In the genomic region with DNA sequence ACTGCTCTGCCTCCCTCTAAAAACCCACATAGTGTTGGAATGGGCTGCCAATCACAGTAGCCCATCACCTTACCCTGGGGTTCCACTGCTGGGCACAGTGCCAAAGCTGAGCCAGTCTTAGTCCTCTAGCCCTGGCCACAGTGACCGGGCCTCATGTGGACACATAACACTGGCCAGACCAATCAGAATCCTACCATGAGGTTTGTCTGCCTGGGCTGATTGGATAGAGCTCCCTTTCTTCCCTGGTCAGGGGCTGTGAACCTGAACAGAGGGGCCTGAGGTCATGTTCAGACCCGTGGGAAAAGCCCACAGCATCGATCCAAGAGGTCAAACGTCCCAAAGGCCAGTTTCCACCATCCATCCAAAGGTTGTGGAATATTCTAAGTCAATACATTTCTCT, we compare ENCODE assay signal across 19 cellular contexts. TPM values are rescaled to one million over a fixed set of nuclear protein-coding genes. Genes with fewer than 3 reads are reported as not detected.
A peak's percentile ranks its signal among the peaks of the same experiment; 100 is the strongest.
DNase-seq lines count a peak whose midpoint lies in the region; ATAC-seq and TF ChIP-seq lines count a peak whose summit lies in the region.
"Had no signal": no experiment of that assay in that cellular context is flagged by ENCODE, and none has a peak within 500 bp of the region (broad histone marks: within the 10 kb centered on the region; RNA-seq: fewer than 3 reads in every experiment).

No MANE protein-coding gene starts in this region.

- peaks cover 76% of the 10 kb centered on the region for H4K20me1 ChIP-seq in neural progenitor cell (ENCODE audit: low read depth)

- H3K9me3 Mint-ChIP-seq in HFFc6 (no peaks in the 10 kb centered on the region), glutamatergic neuron (ENCODE audit: unreplicated experiment) (peaks cover 7% of the 10 kb centered on the region), neural progenitor cell (peaks cover 10% of the 10 kb centered on the region)
- H3K9me3 Mint-ChIP-seq: IgD-negative memory B cell had no signal

- H3K36me3 Mint-ChIP-seq in HFFc6 (ENCODE audit: low read depth) (no peaks in the 10 kb centered on the region), glutamatergic neuron (ENCODE audit: unreplicated experiment) (no peaks in the 10 kb centered on the region), neural progenitor cell (peaks cover 27% of the 10 kb centered on the region)
- H3K36me3 Mint-ChIP-seq: IgD-negative memory B cell had no signal

- no peak overlapping the region for H3K4me3 Mint-ChIP-seq in HFFc6
- no peak overlapping the region for H3K4me3 Mint-ChIP-seq in glutamatergic neuron (ENCODE audit: unreplicated experiment)
- H3K4me3 Mint-ChIP-seq in neural progenitor cell = no peak overlapping the region
- H3K4me3 Mint-ChIP-seq: IgD-negative memory B cell had no signal

- no peak overlapping the region for H3K4me2 ChIP-seq in neural progenitor cell

- H3K4me3 ChIP-seq in RWPE2 (ENCODE audit: severe bottlenecking) (no peak overlapping the region), neural progenitor cell (no peak overlapping the region), colonic mucosa (no peak overlapping the region)
- H3K4me3 ChIP-seq: GM23248, PC-9 had no signal

- H3K27me3 ChIP-seq in RWPE2 (ENCODE audit: insufficient read depth, poor library complexity, severe bottlenecking) = no peaks in the 10 kb centered on the region
- H3K27me3 ChIP-seq in neural progenitor cell = no peaks in the 10 kb centered on the region
- no peaks in the 10 kb centered on the region for H3K27me3 ChIP-seq in colonic mucosa

- peaks cover 1% of the 10 kb centered on the region; the same call in 1 of the 2 replicates for H3K27me3 Mint-ChIP-seq in HFFc6 (ENCODE audit: insufficient read depth)
- peaks cover 6% of the 10 kb centered on the region for H3K27me3 Mint-ChIP-seq in glutamatergic neuron (ENCODE audit: unreplicated experiment)
- no peaks in the 10 kb centered on the region for H3K27me3 Mint-ChIP-seq in neural progenitor cell (ENCODE audit: insufficient read depth, low read depth)

- no peaks in the 10 kb centered on the region for H3K9me3 ChIP-seq in RWPE2 (ENCODE audit: severe bottlenecking)
- H3K9me3 ChIP-seq in neural progenitor cell (ENCODE audit: low read depth) = no peaks in the 10 kb centered on the region
- H3K9me3 ChIP-seq in colonic mucosa = no peaks in the 10 kb centered on the region

- TF ChIP-seq CTCF in HFFc6 (IDR thresholded peaks at IDR 0.05) (no peak), RWPE2 (IDR thresholded peaks at IDR 0.05; ENCODE audit: poor library complexity, severe bottlenecking) (no peak), glutamatergic neuron (IDR thresholded peaks at IDR 0.05; ENCODE audit: partially characterized antibody, unreplicated experiment) (no peak), neural progenitor cell (IDR thresholded peaks at IDR 0.05) (no peak), colonic mucosa (IDR thresholded peaks at IDR 0.05) (no peak)

- H3K4me1 Mint-ChIP-seq in HFFc6 (ENCODE audit: low read depth) (peaks cover 55% of the 10 kb centered on the region), glutamatergic neuron (ENCODE audit: low read depth, unreplicated experiment) (peaks cover 24% of the 10 kb centered on the region), neural progenitor cell (peaks cover 41% of the 10 kb centered on the region)

- peak overlapping the region; percentile 57 for H3K27ac ChIP-seq in RWPE2 (ENCODE audit: poor library complexity, severe bottlenecking)
- no peak overlapping the region for H3K27ac ChIP-seq in neural progenitor cell
- H3K27ac ChIP-seq in colonic mucosa = no peak overlapping the region
- H3K27ac ChIP-seq: GM23248 had no signal

- DNase-seq in HFFc6 (no peak), RWPE2 (ENCODE audit: low spot score) (no peak), glutamatergic neuron (peak; percentile 59), neural progenitor cell (ENCODE audit: low spot score) (no peak), NCI-H1694 treated with DMSO at 0.1 percent for 48 hours (lab: John Stamatoyannopoulos, UW) (no peak), colonic mucosa (no peak)
- DNase-seq: C1 segment of cervical spinal cord, DND-41, GM23248, NCI-H1092, NCI-H146, NCI-H2081 treated with DMSO at 0.1 percent for 48 hours, NCI-H510A, NCI-H82, PC-9 had no signal

- peak overlapping the region; percentile 68 for H3K27ac Mint-ChIP-seq in HFFc6
- H3K27ac Mint-ChIP-seq in glutamatergic neuron (ENCODE audit: unreplicated experiment) = no peak overlapping the region
- H3K27ac Mint-ChIP-seq in neural progenitor cell = peak overlapping the region; percentile 84
- H3K27ac Mint-ChIP-seq: IgD-negative memory B cell had no signal

- H3F3A ChIP-seq in neural progenitor cell (ENCODE audit: low read depth) = no peaks in the 10 kb centered on the region

- H3K4me1 ChIP-seq in RWPE2 (ENCODE audit: insufficient read depth, poor library complexity, severe bottlenecking) = peaks cover 34% of the 10 kb centered on the region
- peaks cover 12% of the 10 kb centered on the region for H3K4me1 ChIP-seq in neural progenitor cell
- H3K4me1 ChIP-seq in colonic mucosa = peaks cover 8% of the 10 kb centered on the region

- H3K36me3 ChIP-seq in RWPE2 (ENCODE audit: low read depth) = peaks cover 28% of the 10 kb centered on the region
- H3K36me3 ChIP-seq in neural progenitor cell = no peaks in the 10 kb centered on the region
- H3K36me3 ChIP-seq in colonic mucosa = no peaks in the 10 kb centered on the region

- no peak overlapping the region for H3K9ac ChIP-seq in neural progenitor cell
- no peak overlapping the region for H3K9ac ChIP-seq in colonic mucosa (ENCODE audit: low read depth in 2 of 2, low read length in 2 of 2)
- H3K9ac ChIP-seq: GM23248 had no signal

- H2AFZ ChIP-seq in neural progenitor cell (replicated peaks) = no peak overlapping the region
- H2AFZ ChIP-seq: GM23248, PC-9 had no signal

- ATAC-seq in RWPE2 (ENCODE audit: low read depth) (no peak), HG03108 (IDR thresholded peaks at IDR 0.05; ENCODE audit: unreplicated experiment) (no peak), HG02623 (IDR thresholded peaks at IDR 0.05; ENCODE audit: unreplicated experiment) (no peak)
- ATAC-seq: Right ventricle myocardium inferior had no signal

- intact Hi-C loops in colonic mucosa (cut with DNase I) = loop anchor here (10.0 kb wide), 1 partner anchor 104 kb away; the partner anchor contains the start of gene POLR3A

- H3K79me2 ChIP-seq in neural progenitor cell (ENCODE audit: low read depth) = peaks cover 100% of the 10 kb centered on the region

RNA-seq across cellular contexts. Expression of gene DLG5, which starts 6.1 kb away (rescaled TPM):
- total RNA-seq in HFFc6 (2021; fragmentation: NEBNext Ultra II Directional; extraction: Animal tissue kit (Norgen Biotek cat#: 25700)) = 10 to 100 TPM; 48.2 to 52.9 (median 49.7) TPM
- total RNA-seq in glutamatergic neuron (ENCODE audit: unreplicated experiment) = 35.5 TPM
- 22.2 and 33.3 TPM in 2 replicates for total RNA-seq in neural progenitor cell (ENCODE audit: low replicate concordance)
- 10 to 100 TPM; 26.1 to 47.5 TPM for total RNA-seq in colonic mucosa
